In the genomic region with DNA sequence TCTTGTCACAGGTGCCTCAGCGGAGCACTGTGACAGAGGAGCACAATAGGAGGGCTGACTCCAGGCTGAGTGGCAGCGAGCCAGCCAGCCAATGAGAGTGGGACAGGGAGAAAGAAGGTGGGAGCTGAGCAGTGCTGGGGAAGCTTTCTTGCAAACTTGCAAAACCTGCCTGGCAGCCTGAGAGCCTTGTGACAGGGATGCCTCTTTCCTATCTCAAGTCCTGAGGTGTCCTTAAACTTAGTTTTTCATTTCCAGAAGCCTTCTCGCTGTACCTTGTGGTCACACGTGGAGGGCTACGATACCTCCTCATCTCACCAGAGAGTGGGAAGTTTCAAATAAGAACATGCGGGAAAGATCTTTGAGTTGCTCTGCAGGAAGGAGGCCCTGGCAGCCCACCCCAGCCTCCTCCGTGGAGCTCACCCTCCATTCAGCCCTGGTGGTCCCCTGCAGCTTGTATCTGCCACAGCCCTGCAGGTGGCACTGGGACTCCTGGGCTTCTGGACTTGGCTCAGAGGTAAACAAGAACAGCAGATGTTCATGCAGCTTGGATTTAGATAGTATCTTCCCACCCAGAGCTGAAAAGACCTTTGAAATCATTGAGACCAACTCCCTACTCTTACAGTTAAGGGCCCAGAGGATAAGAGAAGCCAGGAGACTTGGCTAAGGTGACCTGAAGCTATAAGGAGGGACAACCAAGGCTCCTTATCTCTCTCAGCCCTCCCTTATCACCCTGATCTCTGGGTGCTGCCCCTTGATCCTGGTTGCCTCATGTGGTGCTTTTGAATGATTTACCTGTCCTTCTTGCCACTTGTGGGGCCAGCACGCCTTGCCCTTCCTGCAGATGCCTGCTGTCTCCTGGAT, we compare ENCODE assay signal across 9 cellular contexts.
DNase-seq lines count a peak whose midpoint lies in the region; ATAC-seq and TF ChIP-seq lines count a peak whose summit lies in the region.
"Had no signal": no experiment of that assay in that cellular context is flagged by ENCODE, and none has a peak within 500 bp of the region (broad histone marks: within the 10 kb centered on the region; RNA-seq: fewer than 3 reads in every experiment).

No MANE protein-coding gene starts in this region.

- peak overlapping the region; percentile 66 for H3K9ac ChIP-seq in mesendoderm (ENCODE audit: low read length)

- intact Hi-C loops in CD14-positive monocyte (cut with micrococcal nuclease): no loop called here

- TF ChIP-seq CTCF in CD14-positive monocyte (IDR thresholded peaks at IDR 0.05): no peak

- no peak overlapping the region for H3K23ac ChIP-seq in mesendoderm (ENCODE audit: low read length)

- H3K4ac ChIP-seq in mesendoderm (ENCODE audit: low read depth, low read length): peak overlapping the region; percentile 61

- no peak overlapping the region for H3K18ac ChIP-seq in mesendoderm (ENCODE audit: low read length)

- no CpG with 5 or more reads among the region's 8 CpGs for WGBS in mesendoderm (ENCODE audit: extremely low coverage, insufficient coverage, low lambda C conversion rate)

- no peak overlapping the region for H4K8ac ChIP-seq in mesendoderm (ENCODE audit: low read depth, low read length)

- no peaks in the 10 kb centered on the region for H3K79me1 ChIP-seq in mesendoderm (ENCODE audit: low read length)

- peaks cover 6% of the 10 kb centered on the region for H3K9me3 Mint-ChIP-seq in activated CD8-positive, alpha-beta T cell treated with anti-CD3 and anti-CD28 coated beads, Interleukin-2, amount 10 ng/mL, durations not matched to agents 7 days and 5 days (ENCODE audit: insufficient read depth)
- H3K9me3 Mint-ChIP-seq in CD14-positive monocyte: peaks cover 3 to 11% (median 7%) of the 10 kb centered on the region in 7 donors

- no peak overlapping the region for H4K5ac ChIP-seq in mesendoderm (ENCODE audit: low read length)

- peaks cover 7% of the 10 kb centered on the region for H3K36me3 Mint-ChIP-seq in activated CD8-positive, alpha-beta T cell treated with anti-CD3 and anti-CD28 coated beads, Interleukin-2, amount 10 ng/mL, durations not matched to agents 7 days and 5 days (ENCODE audit: low read depth)
- no peaks in the 10 kb centered on the region for H3K36me3 Mint-ChIP-seq in CD14-positive monocyte

- H3K27me3 ChIP-seq in mesendoderm (ENCODE audit: insufficient read depth, low read length, poor library complexity): no peaks in the 10 kb centered on the region
- H3K27me3 ChIP-seq: cardiac muscle cell had no signal

- H2BK5ac ChIP-seq in mesendoderm (ENCODE audit: low read length): peak overlapping the region; percentile 90

- CTCF ChIA-PET in activated CD8-positive, alpha-beta T cell treated with anti-CD3 and anti-CD28 coated beads, Interleukin-2, amount 10 ng/mL, durations not matched to agents 7 days and 5 days (lab: Charles Lee): interaction anchor here (0.6 to 1.8 kb wide), 6 partner anchors 18 to 815 kb away, joined by 3 to 8 read pairs (median 6); partner anchors contain the start of gene FUT8

- H3K4me2 ChIP-seq in mesendoderm (ENCODE audit: low read length): peak overlapping the region; percentile 62

- H2BK15ac ChIP-seq in mesendoderm (replicated peaks; ENCODE audit: low read depth): no peak overlapping the region

- H3K27me3 Mint-ChIP-seq in activated CD8-positive, alpha-beta T cell treated with anti-CD3 and anti-CD28 coated beads, Interleukin-2, amount 10 ng/mL, durations not matched to agents 7 days and 5 days (ENCODE audit: low read depth): no peaks in the 10 kb centered on the region
- H3K27me3 Mint-ChIP-seq in CD14-positive monocyte (ENCODE audit: low read depth in 3 of 3): peaks cover 2 to 7% (median 5%) of the 10 kb centered on the region in 3 donors

- no peak overlapping the region for H3K4me3 Mint-ChIP-seq in activated CD8-positive, alpha-beta T cell treated with anti-CD3 and anti-CD28 coated beads, Interleukin-2, amount 10 ng/mL, durations not matched to agents 7 days and 5 days
- H3K4me3 Mint-ChIP-seq in CD14-positive monocyte: no peak overlapping the region

- no peak overlapping the region for H2BK120ac ChIP-seq in mesendoderm (ENCODE audit: low read depth, low read length)

- H3K36me3 ChIP-seq in mesendoderm (ENCODE audit: control insufficient read depth, insufficient read depth, low read length): no peaks in the 10 kb centered on the region
- H3K36me3 ChIP-seq: cardiac muscle cell had no signal

- peak overlapping the region; percentile 91 for H3K27ac ChIP-seq in mesendoderm (ENCODE audit: low read depth, low read length)
- H3K27ac ChIP-seq: cardiac muscle cell had no signal

- no peak overlapping the region for H3K27ac Mint-ChIP-seq in activated CD8-positive, alpha-beta T cell treated with anti-CD3 and anti-CD28 coated beads, Interleukin-2, amount 10 ng/mL, durations not matched to agents 7 days and 5 days
- H3K27ac Mint-ChIP-seq in CD14-positive monocyte: no peak overlapping the region

- no peak overlapping the region for H3K4me3 ChIP-seq in mesendoderm (ENCODE audit: low read length)
- H3K4me3 ChIP-seq: cardiac muscle cell had no signal

- peaks cover 27% of the 10 kb centered on the region for H3K4me1 Mint-ChIP-seq in activated CD8-positive, alpha-beta T cell treated with anti-CD3 and anti-CD28 coated beads, Interleukin-2, amount 10 ng/mL, durations not matched to agents 7 days and 5 days (ENCODE audit: low read depth)
- peaks cover 17% of the 10 kb centered on the region for H3K4me1 Mint-ChIP-seq in CD14-positive monocyte

- DNase-seq in DMS153 (lab: John Stamatoyannopoulos, UW): peak; percentile 39
- peak; percentile 18 for DNase-seq in NAMALWA (ENCODE audit: low spot score)
- no peak for DNase-seq in activated CD8-positive, alpha-beta T cell treated with anti-CD3 and anti-CD28 coated beads, Interleukin-2, amount 10 ng/mL, durations not matched to agents 7 days and 5 days
- DNase-seq in mesendoderm: peak; percentile 98
- DNase-seq in NOMO-1 treated with DMSO at 0.1 percent for 48 hours (lab: John Stamatoyannopoulos, UW; ENCODE audit: unreplicated experiment): no peak
- DNase-seq in CD14-positive monocyte (ENCODE audit: low spot score): no peak
- DNase-seq in putamen (ENCODE audit: low spot score): no peak

- peak overlapping the region; percentile 81 for H3K56ac ChIP-seq in mesendoderm (ENCODE audit: low read length)

- peaks cover 19% of the 10 kb centered on the region for H3K4me1 ChIP-seq in mesendoderm (ENCODE audit: control insufficient read depth, low read depth, low read length)

- ATAC-seq in activated CD8-positive, alpha-beta T cell treated with anti-CD3 and anti-CD28 coated beads, Interleukin-2, amount 10 ng/mL, durations not matched to agents 7 days and 5 days: peak; percentile 42
- ATAC-seq in HG02885 (IDR thresholded peaks at IDR 0.05; ENCODE audit: poor library complexity, unreplicated experiment): no peak

- H2AK5ac ChIP-seq in mesendoderm (ENCODE audit: low read length): peak overlapping the region; percentile 71

- H3K79me2 ChIP-seq in mesendoderm (ENCODE audit: control insufficient read depth, insufficient read depth, low read length): no peaks in the 10 kb centered on the region

- POLR2A ChIA-PET in activated CD8-positive, alpha-beta T cell treated with anti-CD3 and anti-CD28 coated beads, Interleukin-2, amount 10 ng/mL, durations not matched to agents 7 days and 5 days (lab: Charles Lee): no interaction called here

Comparison
In these comparisons a context has a peak if more than half of its experiments do, and no peak if none do; other contexts are left out.
1. DNase-seq: peak in DMS153 (single experiment), NAMALWA (single experiment) and mesendoderm (single experiment); none in activated CD8-positive, alpha-beta T cell treated with anti-CD3 and anti-CD28 coated beads, Interleukin-2, amount 10 ng/mL, durations not matched to agents 7 days and 5 days (single experiment), NOMO-1 treated with DMSO at 0.1 percent for 48 hours (single experiment), CD14-positive monocyte (single experiment) and putamen (single experiment).